Comparison of ENCODE assay signal across 16 cellular contexts in the genomic region with DNA sequence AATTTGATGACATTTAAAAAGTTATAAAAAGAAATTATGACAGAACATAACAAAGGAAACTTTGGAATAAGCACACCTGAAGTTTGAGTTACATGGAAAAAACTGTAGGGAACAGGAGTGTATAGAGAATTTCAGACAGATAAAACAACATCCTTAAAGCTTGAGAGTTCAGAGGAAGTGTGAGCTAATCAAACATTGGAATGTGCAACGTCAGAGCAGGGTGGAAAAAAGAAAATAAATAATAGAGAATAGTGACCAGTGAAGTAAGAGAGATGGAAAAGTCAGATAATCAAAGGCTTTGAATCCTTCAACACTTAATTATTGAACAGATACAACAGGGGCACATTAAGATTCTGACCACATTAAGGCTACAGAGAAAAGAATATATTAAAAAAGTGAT.
"Had no signal": no experiment of that assay in that cellular context is flagged by ENCODE, and none has a peak within 500 bp of the region (broad histone marks: within the 10 kb centered on the region; RNA-seq: fewer than 3 reads in every experiment).

No MANE protein-coding gene starts in this region.

- ATAC-seq: activated CD8-positive, alpha-beta T cell treated with anti-CD3 and anti-CD28 coated beads for 36 hours; activated naive CD8-positive, alpha-beta T cell treated with anti-CD3 and anti-CD28 coated beads, Interleukin-2, amount 50 U/mL, for 24 hours had no signal

- H3K9me3 ChIP-seq: left ventricle myocardium inferior, ovary had no signal

- H3K4me1 ChIP-seq: left ventricle myocardium inferior, sigmoid colon had no signal

- H3K27me3 ChIP-seq: ovary, sigmoid colon had no signal

- DNase-seq: activated CD4-positive, alpha-beta T cell treated with anti-CD3 and anti-CD28 coated beads for 4 hours; activated CD8-positive, alpha-beta memory T cell treated with anti-CD3 and anti-CD28 coated beads, Interleukin-2, amount 50 U/mL, for 4 hours; activated CD8-positive, alpha-beta T cell treated with anti-CD3 and anti-CD28 coated beads for 36 hours; activated naive CD8-positive, alpha-beta T cell treated with anti-CD3 and anti-CD28 coated beads, Interleukin-2, amount 50 U/mL, for 24 hours; central memory CD4-positive, alpha-beta T cell; effector CD8-positive, alpha-beta T cell; hippocampal formation; left ventricle myocardium inferior; ovary; sigmoid colon; stimulated activated CD4-positive, alpha-beta T cell treated with anti-CD3 and anti-CD28 coated beads, Interleukin-12 subunit alpha, Interleukin-12 subunit beta, amount 100 ng/mL, for 4 hours; stimulated activated naive CD4-positive, alpha-beta T cell; substantia nigra; T-helper 1 cell had no signal

- H3K36me3 ChIP-seq: left ventricle myocardium inferior, ovary, sigmoid colon had no signal

- H3K4me3 ChIP-seq: coronary artery, left ventricle myocardium inferior, ovary, sigmoid colon had no signal

- H3K27ac ChIP-seq: coronary artery, left ventricle myocardium inferior, ovary, sigmoid colon, VCaP had no signal
